Comparison of ENCODE assay signal across 34 cellular contexts in the genomic region with DNA sequence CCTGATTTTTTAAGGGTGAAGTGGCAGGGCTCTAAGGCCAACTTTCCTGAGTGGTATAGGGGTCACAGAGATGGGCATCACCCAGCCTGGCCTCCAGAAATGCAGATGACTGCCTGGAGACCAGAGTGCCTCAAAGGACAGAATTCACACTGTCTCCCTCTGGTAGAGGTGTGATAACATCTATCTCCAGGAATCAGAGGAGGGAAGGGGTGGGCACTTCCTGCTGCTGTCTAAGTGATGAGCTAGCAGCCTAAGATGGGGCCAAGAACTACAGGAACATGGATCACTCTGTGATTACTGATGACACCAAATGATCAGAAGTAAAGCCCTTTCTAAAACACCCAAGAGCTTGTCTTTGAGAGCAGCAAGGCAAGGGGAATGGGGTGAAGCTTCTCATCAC.
"Had no signal": no experiment of that assay in that cellular context is flagged by ENCODE, and none has a peak within 500 bp of the region (broad histone marks: within the 10 kb centered on the region; RNA-seq: fewer than 3 reads in every experiment).

No MANE protein-coding gene starts in this region.

- ATAC-seq: activated CD4-positive, CD25-positive, alpha-beta regulatory T cell treated with anti-CD3 and anti-CD28 coated beads, Interleukin-2, amount 50 U/mL, for 24 hours; effector memory CD8-positive, alpha-beta T cell; esophagus mucosa; left colon; naive thymus-derived CD4-positive, alpha-beta T cell; psoas muscle; stimulated activated naive B cell treated with anti-CD40 and anti-IgM and Interleukin-4, amounts not matched to agents 10 μg/mL and 1 μg/mL and 100 μg/mL, for 72 hours; T-cell had no signal

- H3K9ac ChIP-seq: parathyroid adenoma had no signal

- H3K27ac Mint-ChIP-seq: activated CD4-positive, alpha-beta memory T cell treated with anti-CD3 and anti-CD28 coated beads for 36 hours; activated T-cell treated with anti-CD3 and anti-CD28 coated beads, Interleukin-2, amount 50 U/mL, for 24 hours; immature natural killer cell; naive thymus-derived CD4-positive, alpha-beta T cell; T-helper 2 cell treated with Interferon-gamma antibody and Interleukin-4, amounts not matched to agents 5 μg/mL and 100 μg/mL, for 36 hours had no signal

- H3K27me3 Mint-ChIP-seq: activated CD4-positive, alpha-beta memory T cell treated with anti-CD3 and anti-CD28 coated beads for 36 hours; activated T-cell treated with anti-CD3 and anti-CD28 coated beads, Interleukin-2, amount 50 U/mL, for 24 hours; effector memory CD8-positive, alpha-beta T cell; naive thymus-derived CD4-positive, alpha-beta T cell; stimulated activated naive B cell treated with anti-CD40 and anti-IgM and Interleukin-4, amounts not matched to agents 10 μg/mL and 1 μg/mL and 100 μg/mL, for 72 hours; T-cell had no signal

- H3K4me1 ChIP-seq: sigmoid colon, uterus had no signal

- H3K4me1 Mint-ChIP-seq: immature natural killer cell had no signal

- DNase-seq: activated CD4-positive, alpha-beta memory T cell treated with anti-CD3 and anti-CD28 coated beads for 36 hours; activated CD4-positive, alpha-beta T cell treated with anti-CD3 and anti-CD28 coated beads for 48 hours; activated CD8-positive, alpha-beta memory T cell treated with anti-CD3 and anti-CD28 coated beads, Interleukin-2, amount 50 U/mL, for 4 hours; activated gamma-delta T cell treated with Interleukin-2 at 50 U/mL for 16 hours; activated naive CD4-positive, alpha-beta T cell treated with anti-CD3 and anti-CD28 coated beads, Interleukin-2, amount 50 U/mL, for 16 hours; activated T-cell treated with anti-CD3 and anti-CD28 coated beads, Interleukin-2, amount 50 U/mL, for 24 hours; cerebellar nuclear complex; colonic mucosa; effector memory CD8-positive, alpha-beta T cell; foreskin fibroblast; head of caudate nucleus; hippocampal formation; immature natural killer cell; kidney; left colon; midbrain; naive thymus-derived CD4-positive, alpha-beta T cell; nucleus accumbens; psoas muscle; sigmoid colon; small intestine; stimulated activated CD4-positive, alpha-beta T cell treated with anti-CD3 and anti-CD28 coated beads, Interleukin-1b, Interleukin-23, amount 100 ng/mL, for 48 hours; stimulated activated CD4-positive, alpha-beta T cell treated with anti-CD3 and anti-CD28 coated beads, Interleukin-4, amount 100 ng/mL, for 4 hours; stimulated activated CD8-positive, alpha-beta memory T cell treated with anti-CD3 and anti-CD28 coated beads, Interleukin-4, amount 100 ng/mL, for 48 hours; stimulated activated naive B cell treated with anti-CD40 and anti-IgM and Interleukin-4, amounts not matched to agents 10 μg/mL and 1 μg/mL and 100 μg/mL, for 72 hours; T-cell; testis; trophoblast cell; uterus; WERI-Rb-1 had no signal

- H3K36me3 ChIP-seq: colonic mucosa, uterus had no signal

- H3K9me3 Mint-ChIP-seq: activated CD4-positive, alpha-beta memory T cell treated with anti-CD3 and anti-CD28 coated beads for 36 hours; activated T-cell treated with anti-CD3 and anti-CD28 coated beads, Interleukin-2, amount 50 U/mL, for 24 hours; effector memory CD8-positive, alpha-beta T cell; immature natural killer cell; naive thymus-derived CD4-positive, alpha-beta T cell; stimulated activated naive B cell treated with anti-CD40 and anti-IgM and Interleukin-4, amounts not matched to agents 10 μg/mL and 1 μg/mL and 100 μg/mL, for 72 hours; T-cell; T-helper 2 cell treated with Interferon-gamma antibody and Interleukin-4, amounts not matched to agents 5 μg/mL and 100 μg/mL, for 36 hours had no signal

- H3K9me3 ChIP-seq: colonic mucosa, psoas muscle, sigmoid colon, testis, uterus had no signal

- H3K27ac ChIP-seq: colonic mucosa, parathyroid adenoma, psoas muscle, sigmoid colon, testis, uterus, WERI-Rb-1 had no signal

- H3K36me3 Mint-ChIP-seq: activated CD4-positive, alpha-beta memory T cell treated with anti-CD3 and anti-CD28 coated beads for 36 hours; immature natural killer cell; naive thymus-derived CD4-positive, alpha-beta T cell; T-cell had no signal

- H3K4me3 ChIP-seq: colonic mucosa, psoas muscle, sigmoid colon, testis, uterus had no signal

- H3K4me3 Mint-ChIP-seq: activated CD4-positive, alpha-beta memory T cell treated with anti-CD3 and anti-CD28 coated beads for 36 hours; activated T-cell treated with anti-CD3 and anti-CD28 coated beads, Interleukin-2, amount 50 U/mL, for 24 hours; effector memory CD8-positive, alpha-beta T cell; immature natural killer cell; naive thymus-derived CD4-positive, alpha-beta T cell; stimulated activated naive B cell treated with anti-CD40 and anti-IgM and Interleukin-4, amounts not matched to agents 10 μg/mL and 1 μg/mL and 100 μg/mL, for 72 hours; T-cell; T-helper 2 cell treated with Interferon-gamma antibody and Interleukin-4, amounts not matched to agents 5 μg/mL and 100 μg/mL, for 36 hours had no signal

- H3K27me3 ChIP-seq: colonic mucosa, sigmoid colon, testis, uterus had no signal
